23 cellular contexts compared by ENCODE assay signal in genomic region chr20:43893930-43894329, GRCh38. TPM values are rescaled to one million over a fixed set of nuclear protein-coding genes. Genes with fewer than 3 reads are reported as not detected.
DNase-seq lines count a peak whose midpoint lies in the region; ATAC-seq and TF ChIP-seq lines count a peak whose summit lies in the region.
"Had no signal": no experiment of that assay in that cellular context is flagged by ENCODE, and none has a peak within 500 bp of the region (broad histone marks: within the 10 kb centered on the region; RNA-seq: fewer than 3 reads in every experiment).

No MANE protein-coding gene starts in this region.

- H3K4me1 ChIP-seq in NT2/D1 (ENCODE audit: insufficient read depth, insufficient read length) (peaks cover 5% of the 10 kb centered on the region), endodermal cell (ENCODE audit: control insufficient read depth, insufficient read depth, low read length) (no peaks in the 10 kb centered on the region), neural progenitor cell (peaks cover 26% of the 10 kb centered on the region)
- H3K4me1 ChIP-seq: esophagus squamous epithelium, Peyer's patch, prostate gland had no signal

- peak overlapping the region; percentile 15 for H3K27ac Mint-ChIP-seq in endodermal cell
- peak overlapping the region; percentile 91 for H3K27ac Mint-ChIP-seq in neural progenitor cell
- no peak overlapping the region for H3K27ac Mint-ChIP-seq in glutamatergic neuron (ENCODE audit: unreplicated experiment)
- H3K27ac Mint-ChIP-seq: activated T-cell treated with anti-CD3 and anti-CD28 coated beads, Interleukin-2, amount 50 U/mL, for 24 hours; brain; T-helper 1 cell treated with Interleukin-12 subunit alpha and Interleukin-12 subunit beta and Interleukin-4 antibody, amounts not matched to agents 30 μg/mL and 1 μg/mL, for 36 hours had no signal

- peak overlapping the region; percentile 22 for H2AFZ ChIP-seq in neural progenitor cell (replicated peaks)

- WGBS in endodermal cell (ENCODE audit: insufficient coverage in 1 of 2, insufficient read length in 1 of 2), 2 experiments = 70 to 87% methylated on average over 2 of the region's 2 CpGs

- H3K36me3 ChIP-seq in NT2/D1 (ENCODE audit: insufficient read depth, insufficient read length, low read length) = no peaks in the 10 kb centered on the region
- H3K36me3 ChIP-seq in endodermal cell (ENCODE audit: control insufficient read depth, insufficient read depth, low read length) = no peaks in the 10 kb centered on the region
- H3K36me3 ChIP-seq in neural progenitor cell = peaks cover 7% of the 10 kb centered on the region
- no peaks in the 10 kb centered on the region for H3K36me3 ChIP-seq in MG63
- H3K36me3 ChIP-seq: esophagus squamous epithelium, Peyer's patch, prostate gland had no signal

- H3K36me3 Mint-ChIP-seq in endodermal cell (ENCODE audit: low read depth) (no peaks in the 10 kb centered on the region), neural progenitor cell (no peaks in the 10 kb centered on the region), glutamatergic neuron (ENCODE audit: unreplicated experiment) (peaks cover 16% of the 10 kb centered on the region)
- H3K36me3 Mint-ChIP-seq: brain had no signal

- H3K4me1 Mint-ChIP-seq in endodermal cell (peaks cover 13% of the 10 kb centered on the region), neural progenitor cell (peaks cover 26% of the 10 kb centered on the region), glutamatergic neuron (ENCODE audit: low read depth, unreplicated experiment) (no peaks in the 10 kb centered on the region)

- no peak for ATAC-seq in GM18517 (IDR thresholded peaks at IDR 0.05; ENCODE audit: unreplicated experiment)

- H3K4me3 ChIP-seq in NT2/D1 (ENCODE audit: insufficient read length, low read depth) = no peak overlapping the region
- H3K4me3 ChIP-seq in endodermal cell (ENCODE audit: low read length) = no peak overlapping the region
- H3K4me3 ChIP-seq in neural progenitor cell = no peak overlapping the region
- no peak overlapping the region for H3K4me3 ChIP-seq in MG63
- H3K4me3 ChIP-seq: esophagus squamous epithelium, Peyer's patch, prostate gland had no signal

- H3K27me3 ChIP-seq in NT2/D1 (ENCODE audit: insufficient read depth, insufficient read length) = no peaks in the 10 kb centered on the region
- H3K27me3 ChIP-seq in endodermal cell (ENCODE audit: control insufficient read depth, insufficient read depth, low read length, poor library complexity, severe bottlenecking) = no peaks in the 10 kb centered on the region
- H3K27me3 ChIP-seq in neural progenitor cell = no peaks in the 10 kb centered on the region
- H3K27me3 ChIP-seq in MG63 = peaks cover 3% of the 10 kb centered on the region; the same call in 1 of the 2 replicates
- H3K27me3 ChIP-seq: Peyer's patch had no signal

- no peaks in the 10 kb centered on the region for H3K79me2 ChIP-seq in neural progenitor cell (ENCODE audit: low read depth)

- H3K4me2 ChIP-seq in neural progenitor cell = peak overlapping the region; percentile 68

- H3K4me3 Mint-ChIP-seq in endodermal cell (no peak overlapping the region), neural progenitor cell (no peak overlapping the region), glutamatergic neuron (ENCODE audit: unreplicated experiment) (no peak overlapping the region)
- H3K4me3 Mint-ChIP-seq: activated T-cell treated with anti-CD3 and anti-CD28 coated beads, Interleukin-2, amount 50 U/mL, for 24 hours; brain; T-helper 1 cell treated with Interleukin-12 subunit alpha and Interleukin-12 subunit beta and Interleukin-4 antibody, amounts not matched to agents 30 μg/mL and 1 μg/mL, for 36 hours had no signal

- DNase-seq in HCEC 1CT = peak; percentile 43
- DNase-seq in NT2/D1 (ENCODE audit: low read depth, low spot score) = no peak
- DNase-seq in endodermal cell = no peak
- DNase-seq in neural progenitor cell (ENCODE audit: low spot score) = no peak
- DNase-seq in MG63 = no peak
- DNase-seq in glutamatergic neuron = no peak
- no peak for DNase-seq in DMS 273 (lab: John Stamatoyannopoulos, UW; ENCODE audit: unreplicated experiment)
- DNase-seq: activated CD4-positive, alpha-beta T cell treated with anti-CD3 and anti-CD28 coated beads for 48 hours; activated gamma-delta T cell treated with Interleukin-2 at 50 U/mL for 16 hours; activated T-cell treated with anti-CD3 and anti-CD28 coated beads, Interleukin-2, amount 50 U/mL, for 24 hours; effector CD8-positive, alpha-beta T cell; esophagus squamous epithelium; NCI-H1105 treated with DMSO at 0.1 percent for 48 hours; NCI-H2029 treated with DMSO at 0.1 percent for 48 hours; NCI-H345; Peyer's patch; stimulated activated CD4-positive, alpha-beta T cell treated with anti-CD3 and anti-CD28 coated beads, Interleukin-1b, Interleukin-23, amount 100 ng/mL, for 48 hours; trophoblast cell had no signal

- H4K20me1 ChIP-seq in neural progenitor cell (ENCODE audit: low read depth) = no peaks in the 10 kb centered on the region

- H3K27me3 Mint-ChIP-seq in endodermal cell (ENCODE audit: insufficient read depth) (peaks cover 2% of the 10 kb centered on the region), neural progenitor cell (ENCODE audit: insufficient read depth, low read depth) (peaks cover 6% of the 10 kb centered on the region), glutamatergic neuron (ENCODE audit: unreplicated experiment) (no peaks in the 10 kb centered on the region)

- TF ChIP-seq CTCF in endodermal cell (conservative IDR thresholded peaks at IDR 0.05) (no peak), neural progenitor cell (IDR thresholded peaks at IDR 0.05) (no peak), glutamatergic neuron (IDR thresholded peaks at IDR 0.05; ENCODE audit: partially characterized antibody, unreplicated experiment) (no peak)

- H3K9me3 ChIP-seq in NT2/D1 (ENCODE audit: insufficient read depth, low read length) (peaks cover 29% of the 10 kb centered on the region), endodermal cell (ENCODE audit: control insufficient read depth, low read length) (peaks cover 17% of the 10 kb centered on the region), neural progenitor cell (ENCODE audit: low read depth) (peaks cover 21% of the 10 kb centered on the region), MG63 (peaks cover 21% of the 10 kb centered on the region)
- H3K9me3 ChIP-seq: prostate gland had no signal

- peaks cover 17% of the 10 kb centered on the region for H3F3A ChIP-seq in neural progenitor cell (ENCODE audit: low read depth)

- H3K27ac ChIP-seq in endodermal cell (ENCODE audit: low read depth, low read length) (no peak overlapping the region), neural progenitor cell (no peak overlapping the region)
- H3K27ac ChIP-seq: esophagus squamous epithelium, Peyer's patch, prostate gland had no signal

- H3K9me3 Mint-ChIP-seq in endodermal cell = peaks cover 20% of the 10 kb centered on the region
- peaks cover 33% of the 10 kb centered on the region for H3K9me3 Mint-ChIP-seq in neural progenitor cell
- peaks cover 5% of the 10 kb centered on the region for H3K9me3 Mint-ChIP-seq in glutamatergic neuron (ENCODE audit: unreplicated experiment)

- peak overlapping the region; percentile 21 for H3K9ac ChIP-seq in NT2/D1 (ENCODE audit: insufficient read length, low read depth)
- H3K9ac ChIP-seq in endodermal cell (ENCODE audit: extremely low read depth, low read length, poor library complexity, severe bottlenecking) = no peak overlapping the region
- H3K9ac ChIP-seq in neural progenitor cell = no peak overlapping the region

RNA-seq across cellular contexts. Expression of gene TOX2, which starts 20.7 kb away (rescaled TPM):
- total RNA-seq in endodermal cell = 1 to 10 TPM; 2.4 to 3.4 TPM
- polyA plus RNA-seq in endodermal cell (2013, experiment 1 of 2) = 8.9 TPM
- 8.2 TPM for polyA plus RNA-seq in endodermal cell (2013, experiment 2 of 2)
- total RNA-seq in neural progenitor cell (ENCODE audit: low replicate concordance) = 1.8 TPM in 1 of 2 replicates, not detected in the other
- total RNA-seq in MG63 (2014; rRNA removed; shearing (Covaris generic); ENCODE audit: low replicate concordance) = 0.89 TPM in 1 of 2 replicates, not detected in the other
- 11.0 TPM for total RNA-seq in glutamatergic neuron (ENCODE audit: unreplicated experiment)
- total RNA-seq: skeletal muscle tissue had no signal
